In the genomic region with DNA sequence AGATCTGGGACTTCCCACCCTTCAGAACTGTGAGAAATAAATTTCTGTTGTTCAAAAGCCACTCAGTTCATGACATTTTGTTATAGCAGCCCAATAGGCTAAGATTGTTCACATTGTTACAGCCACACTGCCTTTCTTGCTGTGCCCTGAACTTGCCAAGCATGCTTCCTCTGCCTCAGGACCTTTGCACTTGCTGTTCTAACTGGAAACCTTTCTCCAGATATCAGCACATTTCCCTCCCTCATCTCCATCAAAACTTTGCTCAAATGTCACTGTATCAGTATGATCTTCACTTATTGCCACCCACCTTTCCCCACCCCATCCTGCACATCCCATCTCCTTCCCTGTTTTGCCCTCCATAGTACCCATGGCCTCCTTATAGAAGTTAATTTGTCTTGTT, we compare ENCODE assay signal across 23 cellular contexts.
"Had no signal": no experiment of that assay in that cellular context is flagged by ENCODE, and none has a peak within 500 bp of the region (broad histone marks: within the 10 kb centered on the region; RNA-seq: fewer than 3 reads in every experiment).

No MANE protein-coding gene starts in this region.

- H3K4me3 ChIP-seq: ascending aorta, coronary artery, dorsolateral prefrontal cortex had no signal

- DNase-seq: activated CD4-positive, alpha-beta T cell treated with anti-CD3 and anti-CD28 coated beads for 48 hours; activated CD4-positive, alpha-beta T cell treated with anti-CD3 and anti-CD28 coated beads, Interleukin-2, amount 50 U/mL, for 1 hour; activated CD4-positive, alpha-beta T cell treated with anti-CD3 and anti-CD28 coated beads, Interleukin-2, amount 50 U/mL, for 48 hours; activated CD8-positive, alpha-beta memory T cell treated with anti-CD3 and anti-CD28 coated beads for 24 hours; activated CD8-positive, alpha-beta T cell treated with anti-CD3 and anti-CD28 coated beads for 36 hours; activated effector memory CD4-positive, alpha-beta T cell treated with Interleukin-2 at 50 U/mL for 16 hours; activated gamma-delta T cell treated with Interleukin-2 at 50 U/mL for 16 hours; activated naive CD4-positive, alpha-beta T cell treated with anti-CD3 and anti-CD28 coated beads for 36 hours; activated naive CD8-positive, alpha-beta T cell treated with anti-CD3 and anti-CD28 coated beads for 36 hours; activated T-cell treated with anti-CD3 and anti-CD28 coated beads, Interleukin-2, amount 50 U/mL, for 4 hours; dorsolateral prefrontal cortex; effector memory CD4-positive, alpha-beta T cell; endodermal cell; foreskin fibroblast; head of caudate nucleus; T-helper 2 cell had no signal

- H3K27me3 ChIP-seq: ascending aorta, dorsolateral prefrontal cortex had no signal

- H3K27ac ChIP-seq: ascending aorta, coronary artery, dorsolateral prefrontal cortex had no signal

- FAIRE-seq: bronchial epithelial cell, frontal cortex had no signal

- H3K9me3 ChIP-seq: ascending aorta had no signal

- ATAC-seq: activated CD8-positive, alpha-beta T cell treated with anti-CD3 and anti-CD28 coated beads for 36 hours; activated T-cell treated with anti-CD3 and anti-CD28 coated beads, Interleukin-2, amount 50 U/mL, for 4 hours; activated T-helper 17 cell treated with anti-CD3 and anti-CD28 coated beads, Interleukin-2, amount 50 U/mL, for 72 hours; esophagus mucosa; WTC11 had no signal
